In the genomic region with DNA sequence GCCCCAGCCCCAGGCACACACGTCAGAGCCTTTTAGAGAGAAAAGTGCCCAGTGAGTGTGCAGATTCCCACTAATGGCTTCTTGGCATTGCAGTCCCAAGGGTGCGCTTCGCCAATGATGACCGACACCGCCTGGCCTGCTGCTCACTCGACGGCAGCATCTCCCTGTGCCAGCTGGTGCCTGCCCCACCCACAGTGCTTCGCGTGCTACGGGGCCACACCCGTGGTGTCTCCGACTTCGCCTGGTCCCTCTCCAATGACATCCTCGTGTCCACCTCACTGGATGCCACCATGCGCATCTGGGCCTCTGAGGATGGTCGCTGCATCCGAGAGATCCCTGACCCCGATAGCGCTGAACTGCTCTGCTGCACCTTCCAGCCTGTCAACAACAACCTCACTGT, we compare ENCODE assay signal across 1 cellular context.
TF ChIP-seq lines count a peak whose summit lies in the region.

No MANE protein-coding gene starts in this region.

TF ChIP-seq in IMR-90, 13 proteins besides CTCF, POLR2A, EP300 and RAD21 (continued from another document):
- TF ChIP-seq ELK1 (IDR thresholded peaks at IDR 0.05; ENCODE audit: borderline replicate concordance, low read depth, low read length), result no peak
